In the genomic region with DNA sequence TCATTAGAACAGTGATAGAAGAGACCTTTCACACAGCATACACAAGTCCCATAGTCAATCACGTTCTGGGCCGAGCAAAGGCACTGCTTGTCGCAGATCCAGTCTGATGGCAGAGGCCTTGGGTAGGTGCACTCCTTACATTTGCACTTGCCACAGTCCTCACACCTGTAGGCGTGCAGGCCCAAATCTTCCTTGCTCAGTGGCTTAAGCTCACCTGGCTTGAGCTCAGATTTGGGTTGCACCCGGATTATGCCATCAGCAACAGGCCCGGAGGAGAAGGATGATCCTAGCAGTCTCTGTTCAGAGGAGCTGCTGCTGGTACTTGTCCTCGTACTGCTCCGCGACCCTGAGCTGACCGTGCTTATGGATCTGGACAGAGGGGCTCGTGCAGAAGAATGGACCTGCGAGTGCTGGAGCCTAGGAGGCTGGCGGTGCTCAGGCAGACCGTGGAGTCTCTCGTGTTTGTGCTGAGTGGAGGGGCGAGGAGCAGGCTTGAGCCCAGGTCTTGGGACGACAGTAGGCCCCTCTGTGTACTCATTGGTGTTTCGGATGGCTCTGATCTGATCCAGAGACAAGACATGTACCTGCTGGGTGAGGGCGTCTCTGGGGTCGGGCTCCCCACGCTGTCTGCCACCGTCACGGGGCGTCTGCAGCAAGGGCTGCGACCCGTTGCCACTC, we compare ENCODE assay signal across 9 cellular contexts. TPM values are rescaled to one million over a fixed set of nuclear protein-coding genes. Genes with fewer than 3 reads are reported as not detected.
DNase-seq lines count a peak whose midpoint lies in the region; ATAC-seq and TF ChIP-seq lines count a peak whose summit lies in the region.
"Had no signal": no experiment of that assay in that cellular context is flagged by ENCODE, and none has a peak within 500 bp of the region (broad histone marks: within the 10 kb centered on the region; RNA-seq: fewer than 3 reads in every experiment).

No MANE protein-coding gene starts in this region.

- peaks cover 9% of the 10 kb centered on the region; the same call in 1 of the 2 replicates for H3K36me3 ChIP-seq in PC-9 (ENCODE audit: low read depth)
- no peaks in the 10 kb centered on the region for H3K36me3 ChIP-seq in endocrine pancreas (ENCODE audit: control insufficient read depth, insufficient read depth, low read length)
- peaks cover 4 to 9% of the 10 kb centered on the region in 2 donors for H3K36me3 ChIP-seq in thyroid gland

- H3K79me2 ChIP-seq in PC-9 (ENCODE audit: low read depth) = peaks cover 56% of the 10 kb centered on the region

- CTCF ChIA-PET in PC-9 (lab: Charles Lee) (no interaction called here), HEK293T (lab: Yijun Ruan, JAX) (no interaction called here)
- CTCF ChIA-PET in activated CD8-positive, alpha-beta memory T cell treated with anti-CD3 and anti-CD28 coated beads, Interleukin-2, amount 10 ng/mL, durations not matched to agents 7 days and 5 days (lab: Charles Lee) = no interaction called here

- no peak for ATAC-seq in GM21576 (IDR thresholded peaks at IDR 0.05; ENCODE audit: unreplicated experiment)
- ATAC-seq in GM18498 (IDR thresholded peaks at IDR 0.05; ENCODE audit: unreplicated experiment) = no peak
- no peak for ATAC-seq in activated CD8-positive, alpha-beta memory T cell treated with anti-CD3 and anti-CD28 coated beads, Interleukin-2, amount 10 ng/mL, durations not matched to agents 7 days and 5 days

- peak overlapping the region; percentile 91 for H3K4me2 ChIP-seq in PC-9

- DNase-seq in PC-9 (no peak), medulla oblongata (ENCODE audit: extremely low spot score) (peak; percentile 36), thyroid gland (no peak), HEK293T (ENCODE audit: extremely low spot score) (no peak)
- no peak for DNase-seq in activated CD8-positive, alpha-beta memory T cell treated with anti-CD3 and anti-CD28 coated beads, Interleukin-2, amount 10 ng/mL, durations not matched to agents 7 days and 5 days
- DNase-seq: NCI-H187 had no signal

- POLR2A ChIA-PET in PC-9 (lab: Charles Lee; ENCODE audit: unreplicated experiment) (no interaction called here), HEK293T (lab: Yijun Ruan, JAX) (interaction anchor here (1.2 kb wide), 1 partner anchor 204 kb away, joined by 3 read pairs; no protein-coding TSS in a partner anchor)

- no peaks in the 10 kb centered on the region for H3K27me3 ChIP-seq in PC-9 (ENCODE audit: insufficient read depth, low read depth)
- H3K27me3 ChIP-seq in endocrine pancreas (ENCODE audit: control insufficient read depth, insufficient read depth, low read length) = no peaks in the 10 kb centered on the region
- H3K27me3 ChIP-seq in thyroid gland = no peaks in the 10 kb centered on the region

- H3K4me3 ChIP-seq in PC-9 = peak overlapping the region; percentile 94; the same call in 1 of the 2 replicates
- peak overlapping the region; percentile 99 for H3K4me3 ChIP-seq in endocrine pancreas (ENCODE audit: control insufficient read depth, insufficient read depth, low read length)
- H3K4me3 ChIP-seq in thyroid gland (replicated peaks in 1 of 3) = peak overlapping the region in 1 of 3 donors; percentile 11

- no peaks in the 10 kb centered on the region for H3K36me3 Mint-ChIP-seq in activated CD8-positive, alpha-beta memory T cell treated with anti-CD3 and anti-CD28 coated beads, Interleukin-2, amount 10 ng/mL, durations not matched to agents 7 days and 5 days

- 71 to 82% methylated on average over 17 to 26 of the region's 26 CpGs for WGBS in thyroid gland, 2 donors

- TF ChIP-seq CTCF in PC-9 (conservative IDR thresholded peaks at IDR 0.05) = no peak
- TF ChIP-seq CTCF in thyroid gland (IDR thresholded peaks at IDR 0.05) = no peak

- no peak for TF ChIP-seq POLR2A in thyroid gland (IDR thresholded peaks at IDR 0.05)

- no peaks in the 10 kb centered on the region for H3K9me3 Mint-ChIP-seq in activated CD8-positive, alpha-beta memory T cell treated with anti-CD3 and anti-CD28 coated beads, Interleukin-2, amount 10 ng/mL, durations not matched to agents 7 days and 5 days (ENCODE audit: low read depth)

- no peak overlapping the region for H3K9ac ChIP-seq in endocrine pancreas (ENCODE audit: control insufficient read depth, insufficient read depth, low read length)

- H3K4me1 ChIP-seq in PC-9 (replicated peaks; ENCODE audit: insufficient read depth) (peaks cover 20% of the 10 kb centered on the region), endocrine pancreas (ENCODE audit: control insufficient read depth, insufficient read depth, low read length) (peaks cover 4% of the 10 kb centered on the region), thyroid gland (peaks cover 0 to 17% of the 10 kb centered on the region in 2 donors)

- H2AFZ ChIP-seq in PC-9 = no peak overlapping the region

- no peak overlapping the region for H3K4me3 Mint-ChIP-seq in activated CD8-positive, alpha-beta memory T cell treated with anti-CD3 and anti-CD28 coated beads, Interleukin-2, amount 10 ng/mL, durations not matched to agents 7 days and 5 days

- no peaks in the 10 kb centered on the region; the same call in 1 of the 2 replicates for H3F3A ChIP-seq in PC-9 (ENCODE audit: insufficient read depth, low read depth)

- peaks cover 17% of the 10 kb centered on the region for H3K27me3 Mint-ChIP-seq in activated CD8-positive, alpha-beta memory T cell treated with anti-CD3 and anti-CD28 coated beads, Interleukin-2, amount 10 ng/mL, durations not matched to agents 7 days and 5 days

- H3K27ac ChIP-seq in PC-9 (no peak overlapping the region), thyroid gland (peak overlapping the region in 2 of 3 donors; percentile 10 to 42)

- no peaks in the 10 kb centered on the region for H3K9me3 ChIP-seq in PC-9 (ENCODE audit: insufficient read depth, low read depth)
- H3K9me3 ChIP-seq in endocrine pancreas (ENCODE audit: control insufficient read depth, low read length) = no peaks in the 10 kb centered on the region
- no peaks in the 10 kb centered on the region for H3K9me3 ChIP-seq in thyroid gland

- H3K4me1 Mint-ChIP-seq in activated CD8-positive, alpha-beta memory T cell treated with anti-CD3 and anti-CD28 coated beads, Interleukin-2, amount 10 ng/mL, durations not matched to agents 7 days and 5 days = peaks cover 6% of the 10 kb centered on the region

- H4K20me1 ChIP-seq in PC-9 (ENCODE audit: insufficient read depth) = peaks cover 20% of the 10 kb centered on the region

- H3K9me2 ChIP-seq in PC-9 (ENCODE audit: insufficient read depth) = no peaks in the 10 kb centered on the region

- intact Hi-C loops in PC-9 (cut with micrococcal nuclease; ENCODE audit: unreplicated experiment) = no loop called here
- intact Hi-C loops in thyroid gland (cut with DNase I) = no loop called here

- H3K27ac Mint-ChIP-seq in activated CD8-positive, alpha-beta memory T cell treated with anti-CD3 and anti-CD28 coated beads, Interleukin-2, amount 10 ng/mL, durations not matched to agents 7 days and 5 days = no peak overlapping the region

- BruUV-seq in PC-9 (replicated peaks; lab: Mats Ljungman, UMichigan) = no TSS peak

TF ChIP-seq in HEK293T, 16 proteins besides CTCF, POLR2A, EP300 and RAD21:
- no peak for TF ChIP-seq TARDBP (IDR thresholded peaks at IDR 0.05)
- TF ChIP-seq ELF4 (IDR thresholded peaks at IDR 0.05) = no peak
- TF ChIP-seq L3MBTL2 (conservative IDR thresholded peaks at IDR 0.05) = no peak
- TF ChIP-seq, protein P1, sequence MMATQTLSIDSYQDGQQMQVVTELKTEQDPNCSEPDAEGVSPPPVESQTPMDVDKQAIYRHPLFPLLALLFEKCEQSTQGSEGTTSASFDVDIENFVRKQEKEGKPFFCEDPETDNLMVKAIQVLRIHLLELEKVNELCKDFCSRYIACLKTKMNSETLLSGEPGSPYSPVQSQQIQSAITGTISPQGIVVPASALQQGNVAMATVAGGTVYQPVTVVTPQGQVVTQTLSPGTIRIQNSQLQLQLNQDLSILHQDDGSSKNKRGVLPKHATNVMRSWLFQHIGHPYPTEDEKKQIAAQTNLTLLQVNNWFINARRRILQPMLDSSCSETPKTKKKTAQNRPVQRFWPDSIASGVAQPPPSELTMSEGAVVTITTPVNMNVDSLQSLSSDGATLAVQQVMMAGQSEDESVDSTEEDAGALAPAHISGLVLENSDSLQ (IDR thresholded peaks at IDR 0.05) = no peak
- no peak for TF ChIP-seq FOXK2 (IDR thresholded peaks at IDR 0.05)
- no peak for TF ChIP-seq CTBP1 (IDR thresholded peaks at IDR 0.05; ENCODE audit: borderline replicate concordance)
- TF ChIP-seq NFRKB (IDR thresholded peaks at IDR 0.05) = no peak
- no peak for TF ChIP-seq BHLHE40 (IDR thresholded peaks at IDR 0.05; ENCODE audit: borderline replicate concordance)
- no peak for TF ChIP-seq HDGF (IDR thresholded peaks at IDR 0.05; ENCODE audit: borderline replicate concordance)
- no peak for TF ChIP-seq ARNT (IDR thresholded peaks at IDR 0.05)

RNA-seq across cellular contexts. Expression of gene SPRY2, which starts 3.8 kb away (rescaled TPM):
- total RNA-seq in PC-9 (2021) (13.4 and 15.8 TPM in 2 replicates), thyroid gland (10 to 100 TPM; 17.9 to 37.0 (median 24.5) TPM)
- total RNA-seq in activated CD8-positive, alpha-beta memory T cell treated with anti-CD3 and anti-CD28 coated beads, Interleukin-2, amount 10 ng/mL, durations not matched to agents 7 days and 5 days = under 1 TPM; 0.41 to 0.56 TPM
